13 cellular contexts compared by ENCODE assay signal in the genomic region with DNA sequence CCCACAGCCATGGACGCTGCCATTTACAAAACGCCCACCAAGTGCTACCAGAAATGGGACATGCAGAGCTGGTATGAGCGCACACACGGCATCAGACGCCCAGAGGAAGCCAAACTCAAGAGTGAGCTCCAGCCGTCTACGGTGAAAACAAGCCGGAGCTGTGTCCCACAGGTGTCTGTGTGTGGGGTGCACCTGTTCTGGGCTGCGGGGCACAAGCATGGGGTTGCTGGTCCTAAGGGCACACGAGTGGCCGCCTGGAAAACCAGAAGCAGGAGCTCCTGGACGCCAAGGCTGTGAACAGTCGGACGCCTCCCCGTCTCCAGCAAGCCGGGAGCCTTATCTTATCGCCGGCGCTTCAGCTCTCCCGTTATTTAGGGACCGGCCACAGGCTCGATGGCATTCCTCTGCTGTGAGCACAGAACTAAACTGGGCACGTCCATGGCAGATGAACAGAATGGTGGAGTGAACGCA.
"Had no signal": no experiment of that assay in that cellular context is flagged by ENCODE, and none has a peak within 500 bp of the region (broad histone marks: within the 10 kb centered on the region; RNA-seq: fewer than 3 reads in every experiment).

No MANE protein-coding gene starts in this region.

- H3K9me3 ChIP-seq: gastroesophageal sphincter, mucosa of descending colon, tibial artery, vagina had no signal

- ATAC-seq: gastroesophageal sphincter, mucosa of descending colon had no signal

- DNase-seq: activated CD4-positive, alpha-beta T cell treated with anti-CD3 and anti-CD28 coated beads for 48 hours; activated naive CD4-positive, alpha-beta T cell treated with Interleukin-2 at 50 U/mL for 16 hours; cortex of kidney; effector memory CD4-positive, alpha-beta T cell had no signal

- H3K27ac ChIP-seq: gastroesophageal sphincter, hepatocyte, tibial artery, vagina had no signal

- H3K27ac Mint-ChIP-seq: T-helper 1 cell treated with Interleukin-12 subunit alpha and Interleukin-12 subunit beta and Interleukin-4 antibody, amounts not matched to agents 30 μg/mL and 1 μg/mL, for 36 hours had no signal

- H3K4me3 Mint-ChIP-seq: T-helper 1 cell treated with Interleukin-12 subunit alpha and Interleukin-12 subunit beta and Interleukin-4 antibody, amounts not matched to agents 30 μg/mL and 1 μg/mL, for 36 hours had no signal

- H3K4me2 ChIP-seq: hepatocyte, smooth muscle cell had no signal

- H3K4me3 ChIP-seq: gastroesophageal sphincter, hepatocyte, mucosa of descending colon, smooth muscle cell, tibial artery, vagina had no signal

- H3K4me1 ChIP-seq: tibial artery, vagina had no signal

- FAIRE-seq: astrocyte had no signal

- H3K27me3 ChIP-seq: gastroesophageal sphincter, hepatocyte, tibial artery, vagina had no signal

- H3K9me3 Mint-ChIP-seq: nephron had no signal
